Comparison of ENCODE assay signal across 11 cellular contexts in the genomic region with DNA sequence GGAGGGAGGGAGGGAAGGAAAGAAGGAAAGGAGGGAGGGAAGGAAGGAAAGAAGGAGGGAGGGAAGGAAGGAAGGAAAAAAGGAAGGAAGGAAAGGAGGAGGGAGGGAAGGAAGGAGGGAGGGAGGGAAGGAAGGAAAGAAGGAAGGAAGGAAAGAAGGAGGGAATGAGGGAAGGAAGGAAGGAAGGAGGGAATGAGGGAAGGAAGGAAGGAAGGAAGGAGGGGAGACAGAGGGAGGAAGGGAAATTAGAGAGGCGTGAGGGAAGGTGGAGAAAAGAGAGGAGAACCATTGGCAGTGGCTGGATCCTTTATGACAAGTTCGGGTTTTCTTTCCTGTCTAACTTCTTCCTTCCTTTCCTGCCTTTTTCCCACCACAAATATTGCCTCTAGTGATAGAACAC.
"Had no signal": no experiment of that assay in that cellular context is flagged by ENCODE, and none has a peak within 500 bp of the region (broad histone marks: within the 10 kb centered on the region; RNA-seq: fewer than 3 reads in every experiment).

No MANE protein-coding gene starts in this region.

- H3K9ac ChIP-seq: GM23248 had no signal

- H3K4me2 ChIP-seq: GM23338 had no signal

- H2AFZ ChIP-seq: GM23248, GM23338 had no signal

- H3K4me3 ChIP-seq: GM23248, GM23338, HAP-1 had no signal

- H3K27ac ChIP-seq: GM23248 had no signal

- FAIRE-seq: H1, H54 had no signal

- DNase-seq: GM23248, GOT3, H7, H9, HCEC 1CT, HFFc6 had no signal

- H3K9me3 ChIP-seq: HAP-1 had no signal

- H3K36me3 ChIP-seq: HAP-1 had no signal

- ATAC-seq: GM23338, HCT116 had no signal
